In the genomic region with DNA sequence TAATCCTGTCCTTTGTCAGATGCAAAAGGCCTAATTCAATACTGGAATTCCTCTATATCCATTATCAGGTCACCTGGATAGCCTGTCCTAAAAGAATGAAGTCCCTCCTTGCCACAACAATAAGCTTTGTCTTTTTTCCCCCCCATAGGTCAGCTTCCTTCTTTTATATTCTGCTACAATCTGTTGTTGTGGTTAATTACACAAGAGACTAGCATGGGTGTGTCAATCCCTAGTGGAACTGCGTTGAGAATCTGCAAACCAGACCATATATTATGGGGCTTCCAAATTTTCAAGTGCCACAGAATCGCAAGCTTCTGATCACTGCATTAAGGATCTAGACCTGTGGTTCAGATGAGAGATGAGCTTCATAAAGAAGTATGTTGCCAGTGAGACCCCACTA, we compare ENCODE assay signal across 1 cellular context.
TF ChIP-seq lines count a peak whose summit lies in the region.

No MANE protein-coding gene starts in this region.

TF ChIP-seq in K562, 482 proteins besides CTCF, POLR2A, EP300 and RAD21 (continued from another document):
- TF ChIP-seq RFX1 (IDR thresholded peaks at IDR 0.05), result no peak
- no peak for TF ChIP-seq MXI1 (IDR thresholded peaks at IDR 0.05; ENCODE audit: low read depth, low read length)
- no peak for TF ChIP-seq HOXB6 (CRISPR knock-in tag; IDR thresholded peaks at IDR 0.05; ENCODE audit: borderline replicate concordance)
